In the genomic region with DNA sequence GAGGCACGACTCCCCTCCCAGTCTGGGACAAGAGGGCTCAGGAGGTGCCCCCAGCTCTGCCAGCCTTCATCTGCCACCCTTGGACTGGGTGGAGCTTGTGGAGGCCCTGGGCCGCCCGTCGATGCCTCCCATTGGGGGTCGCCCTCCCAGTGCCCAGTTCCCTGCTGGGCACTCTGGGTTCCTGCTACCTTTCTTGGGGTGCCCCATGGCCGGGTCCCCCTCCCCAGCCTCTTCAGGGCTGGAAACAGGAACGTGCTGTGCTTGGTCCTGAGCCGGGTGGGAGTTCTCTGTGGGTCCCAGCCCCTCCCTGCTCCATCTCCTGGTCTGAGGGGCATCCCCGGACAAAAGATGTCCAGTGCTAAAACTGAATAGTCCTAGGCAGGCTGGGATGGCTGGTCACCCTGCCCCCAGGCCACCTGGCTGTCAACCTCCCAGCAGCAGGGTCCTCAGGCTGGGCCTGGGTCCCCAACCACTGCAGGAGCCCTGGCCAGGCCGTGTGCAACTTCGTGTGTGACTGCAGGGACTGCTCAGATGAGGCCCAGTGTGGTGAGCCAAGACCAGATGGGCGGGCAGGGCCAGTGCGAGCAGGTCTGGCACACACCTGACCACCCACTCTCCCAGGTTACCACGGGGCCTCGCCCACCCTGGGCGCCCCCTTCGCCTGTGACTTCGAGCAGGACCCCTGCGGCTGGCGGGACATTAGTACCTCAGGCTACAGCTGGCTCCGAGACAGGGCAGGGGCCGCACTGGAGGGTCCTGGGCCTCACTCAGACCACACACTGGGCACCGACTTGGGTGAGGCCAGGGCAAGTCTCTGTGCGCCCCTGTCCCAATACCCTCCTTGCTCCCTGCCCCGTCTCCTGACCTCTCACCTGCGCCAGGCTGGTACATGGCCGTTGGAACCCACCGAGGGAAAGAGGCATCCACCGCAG, we compare ENCODE assay signal across 23 cellular contexts. TPM values are rescaled to one million over a fixed set of nuclear protein-coding genes. Genes with fewer than 3 reads are reported as not detected.
A peak's percentile ranks its signal among the peaks of the same experiment; 100 is the strongest.
DNase-seq lines count a peak whose midpoint lies in the region; ATAC-seq, FAIRE-seq and TF ChIP-seq lines count a peak whose summit lies in the region.
"Had no signal": no experiment of that assay in that cellular context is flagged by ENCODE, and none has a peak within 500 bp of the region (broad histone marks: within the 10 kb centered on the region; RNA-seq: fewer than 3 reads in every experiment).

No MANE protein-coding gene starts in this region.

- H3K27me3 ChIP-seq in NT2/D1 (ENCODE audit: insufficient read depth, insufficient read length), result no peaks in the 10 kb centered on the region
- no peaks in the 10 kb centered on the region for H3K27me3 ChIP-seq in endodermal cell (ENCODE audit: control insufficient read depth, insufficient read depth, low read length, poor library complexity, severe bottlenecking)
- H3K27me3 ChIP-seq in pancreas, result no peaks in the 10 kb centered on the region
- H3K27me3 ChIP-seq: ascending aorta, SJCRH30 had no signal

- H3K27ac ChIP-seq in endodermal cell (ENCODE audit: low read depth, low read length) (no peak overlapping the region), pancreas (no peak overlapping the region)
- H3K27ac ChIP-seq: ascending aorta, SJCRH30, WERI-Rb-1 had no signal

- TF ChIP-seq CTCF in endodermal cell (conservative IDR thresholded peaks at IDR 0.05) (no peak), pancreas (IDR thresholded peaks at IDR 0.05) (no peak)

- peak overlapping the region; percentile 9 for H3K9ac ChIP-seq in NT2/D1 (ENCODE audit: insufficient read length, low read depth)
- no peak overlapping the region for H3K9ac ChIP-seq in endodermal cell (ENCODE audit: extremely low read depth, low read length, poor library complexity, severe bottlenecking)

- no peak overlapping the region for H3K27ac Mint-ChIP-seq in endodermal cell
- H3K27ac Mint-ChIP-seq: activated CD4-positive, alpha-beta memory T cell treated with anti-CD3 and anti-CD28 coated beads for 36 hours; activated naive CD4-positive, alpha-beta T cell treated with anti-CD3 and anti-CD28 coated beads for 36 hours; B cell; stimulated activated naive CD8-positive, alpha-beta T cell treated with anti-CD3 and anti-CD28 coated beads, Interleukin-15, amount 100 ng/mL, for 72 hours; T-helper 17 cell had no signal

- H3K4me3 Mint-ChIP-seq in endodermal cell, result no peak overlapping the region
- H3K4me3 Mint-ChIP-seq: activated CD4-positive, alpha-beta memory T cell treated with anti-CD3 and anti-CD28 coated beads for 36 hours; activated naive CD4-positive, alpha-beta T cell treated with anti-CD3 and anti-CD28 coated beads for 36 hours; B cell; stimulated activated naive CD8-positive, alpha-beta T cell treated with anti-CD3 and anti-CD28 coated beads, Interleukin-15, amount 100 ng/mL, for 72 hours; T-helper 17 cell had no signal

- WGBS in endodermal cell (ENCODE audit: insufficient coverage in 1 of 2, insufficient read length in 1 of 2), 2 experiments, result 93% methylated on average over 19 to 29 of the region's 29 CpGs
- WGBS in pancreas, 2 donors, result 87 to 89% methylated on average over 26 to 29 of the region's 29 CpGs

- peaks cover 48% of the 10 kb centered on the region for H3K4me1 ChIP-seq in NT2/D1 (ENCODE audit: insufficient read depth, insufficient read length)
- peaks cover 8% of the 10 kb centered on the region for H3K4me1 ChIP-seq in endodermal cell (ENCODE audit: control insufficient read depth, insufficient read depth, low read length)
- H3K4me1 ChIP-seq in pancreas, result peaks cover 27 to 32% (median 32%) of the 10 kb centered on the region in 3 donors
- H3K4me1 ChIP-seq: SJCRH30 had no signal

- H3K4me1 Mint-ChIP-seq in endodermal cell, result peaks cover 2% of the 10 kb centered on the region

- H3K36me3 ChIP-seq in NT2/D1 (ENCODE audit: insufficient read depth, insufficient read length, low read length), result peaks cover 55% of the 10 kb centered on the region
- H3K36me3 ChIP-seq in endodermal cell (ENCODE audit: control insufficient read depth, insufficient read depth, low read length), result peaks cover 10% of the 10 kb centered on the region
- H3K36me3 ChIP-seq in pancreas, result peaks cover 0 to 10% (median 0%) of the 10 kb centered on the region in 3 donors
- H3K36me3 ChIP-seq: ascending aorta, SJCRH30 had no signal

- H3K4me3 ChIP-seq in NT2/D1 (ENCODE audit: insufficient read length, low read depth), result no peak overlapping the region
- H3K4me3 ChIP-seq in endodermal cell (ENCODE audit: low read length), result no peak overlapping the region
- H3K4me3 ChIP-seq in pancreas, result no peak overlapping the region
- H3K4me3 ChIP-seq: ascending aorta, SJCRH30 had no signal

- intact Hi-C loops in pancreas (cut with DNase I), result no loop called here

- H3K9me3 ChIP-seq in NT2/D1 (ENCODE audit: insufficient read depth, low read length) (no peaks in the 10 kb centered on the region), endodermal cell (ENCODE audit: control insufficient read depth, low read length) (no peaks in the 10 kb centered on the region), pancreas (no peaks in the 10 kb centered on the region)
- H3K9me3 ChIP-seq: ascending aorta, Caco-2, SJCRH30 had no signal

- no peaks in the 10 kb centered on the region for H3K36me3 Mint-ChIP-seq in endodermal cell (ENCODE audit: low read depth)

- no peaks in the 10 kb centered on the region for H3K9me3 Mint-ChIP-seq in endodermal cell
- H3K9me3 Mint-ChIP-seq: activated CD4-positive, alpha-beta memory T cell treated with anti-CD3 and anti-CD28 coated beads for 36 hours; activated naive CD4-positive, alpha-beta T cell treated with anti-CD3 and anti-CD28 coated beads for 36 hours; stimulated activated naive CD8-positive, alpha-beta T cell treated with anti-CD3 and anti-CD28 coated beads, Interleukin-15, amount 100 ng/mL, for 72 hours had no signal

- FAIRE-seq in pancreas (lab: Jason Lieb, UNC), result no peak

- H3K27me3 Mint-ChIP-seq in endodermal cell (ENCODE audit: insufficient read depth), result peaks cover 2% of the 10 kb centered on the region

- no peak for DNase-seq in NT2/D1 (ENCODE audit: low read depth, low spot score)
- DNase-seq in endodermal cell, result peak; percentile 48
- peak in 5 of 6 donors; percentile 17 to 82 (median 55) for DNase-seq in pancreas
- DNase-seq in SHP77 treated with DMSO at 0.1 percent for 48 hours (lab: John Stamatoyannopoulos, UW), result no peak
- DNase-seq: activated CD4-positive, alpha-beta memory T cell treated with anti-CD3 and anti-CD28 coated beads for 36 hours; cerebellar nuclear complex; effector CD4-positive, alpha-beta T cell; NCI-H1436 treated with DMSO at 0.1 percent for 48 hours; NCI-H748 treated with DMSO at 0.1 percent for 48 hours; occipital lobe; OCI-M1; SJCRH30; stimulated activated CD4-positive, alpha-beta T cell treated with anti-CD3 and anti-CD28 coated beads, Interleukin-4, amount 100 ng/mL, for 1 hour; stimulated activated naive CD8-positive, alpha-beta T cell treated with anti-CD3 and anti-CD28 coated beads, Interleukin-15, amount 100 ng/mL, for 72 hours; trophoblast cell; WERI-Rb-1 had no signal

- no peak for ATAC-seq in pancreas
- no peak for ATAC-seq in HG02642 (IDR thresholded peaks at IDR 0.05; ENCODE audit: poor library complexity, unreplicated experiment)
- ATAC-seq: HCT116; stimulated activated naive CD8-positive, alpha-beta T cell treated with anti-CD3 and anti-CD28 coated beads, Interleukin-15, amount 100 ng/mL, for 72 hours; T-helper 17 cell had no signal

RNA-seq across cellular contexts. Expression of gene MAMDC4, which starts 0.8 kb away (rescaled TPM):
- total RNA-seq in endodermal cell (10 to 100 TPM in 1 of 2 donors, 1 to 10 TPM in 1; 6.8 to 15.4 TPM), pancreas (10 to 100 TPM in 1 of 6 donors, 1 to 10 TPM in 5; 3.0 to 13.3 (median 4.8) TPM)
- polyA plus RNA-seq in endodermal cell (2013, experiment 1 of 2), result 11.5 TPM
- polyA plus RNA-seq in endodermal cell (2013, experiment 2 of 2), result 9.9 TPM
- polyA plus RNA-seq in pancreas, result 10 to 100 TPM; 28.7 to 38.6 TPM

RNA-seq across cellular contexts. Expression of gene PHPT1, which starts 3.7 kb away (rescaled TPM):
- total RNA-seq in endodermal cell (100 to 1,000 TPM; 107 to 122 TPM), pancreas (10 to 100 TPM; 75.2 to 95.5 (median 79.0) TPM)
- polyA plus RNA-seq in endodermal cell (2013, experiment 1 of 2), result 171 TPM
- 174 TPM for polyA plus RNA-seq in endodermal cell (2013, experiment 2 of 2)
- 100 to 1,000 TPM; 180 to 189 TPM for polyA plus RNA-seq in pancreas

RNA-seq across cellular contexts. Expression of gene AJM1, which starts 10.7 kb away (rescaled TPM):
- total RNA-seq in endodermal cell (1 to 10 TPM; 1.4 to 3.5 TPM), pancreas (1 to 10 TPM; 2.9 to 5.5 (median 4.2) TPM)
- 1.9 TPM for polyA plus RNA-seq in endodermal cell (2013, experiment 1 of 2)
- polyA plus RNA-seq in endodermal cell (2013, experiment 2 of 2), result 1.7 TPM
- 10 to 100 TPM in 1 of 2 donors, 1 to 10 TPM in 1; 9.0 to 11.7 TPM for polyA plus RNA-seq in pancreas

RNA-seq across cellular contexts. Expression of gene EDF1, which starts 13.2 kb away (rescaled TPM):
- total RNA-seq in endodermal cell (100 to 1,000 TPM; 326 to 339 TPM), pancreas (100 to 1,000 TPM; 230 to 422 (median 268) TPM)
- polyA plus RNA-seq in endodermal cell (2013, experiment 1 of 2), result 226 TPM
- polyA plus RNA-seq in endodermal cell (2013, experiment 2 of 2), result 225 TPM
- 100 to 1,000 TPM; 443 to 612 TPM for polyA plus RNA-seq in pancreas

RNA-seq across cellular contexts. Expression of gene TRAF2, which starts 33.4 kb away (rescaled TPM):
- total RNA-seq in endodermal cell (10 to 100 TPM; 45.9 to 55.1 TPM), pancreas (10 to 100 TPM in 1 of 6 donors, 1 to 10 TPM in 5; 4.8 to 13.4 (median 6.9) TPM)
- polyA plus RNA-seq in endodermal cell (2013, experiment 1 of 2), result 20.1 TPM
- 20.4 TPM for polyA plus RNA-seq in endodermal cell (2013, experiment 2 of 2)
- polyA plus RNA-seq in pancreas, result 10 to 100 TPM; 14.4 TPM

Comparison
In these comparisons a context has a peak if more than half of its experiments do, and no peak if none do; other contexts are left out.
1. DNase-seq: peak in endodermal cell (single experiment) and pancreas (5 of 6); none in NT2/D1 (single experiment) and SHP77 treated with DMSO at 0.1 percent for 48 hours (single experiment).